21 cellular contexts compared by ENCODE assay signal in the genomic region with DNA sequence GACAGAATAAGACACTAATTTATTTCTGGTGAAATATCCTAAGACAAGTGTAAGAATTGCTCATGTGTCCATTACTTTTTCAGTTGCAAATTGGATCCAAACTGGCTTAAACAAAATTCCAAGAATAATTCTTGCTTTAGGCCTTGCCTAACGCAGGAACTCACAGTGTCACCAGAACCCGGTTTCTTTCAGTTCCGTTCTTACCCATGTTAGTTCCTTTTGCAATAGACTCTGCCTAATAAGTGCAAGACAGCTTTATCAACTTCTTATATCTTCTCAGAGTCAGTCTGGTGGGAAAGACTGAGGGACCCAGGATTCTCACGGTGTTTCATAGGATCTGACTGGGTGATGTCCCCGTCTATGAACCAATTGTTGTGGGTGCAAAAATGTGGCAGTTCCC.
"Had no signal": no experiment of that assay in that cellular context is flagged by ENCODE, and none has a peak within 500 bp of the region (broad histone marks: within the 10 kb centered on the region; RNA-seq: fewer than 3 reads in every experiment).

No MANE protein-coding gene starts in this region.

- H3K4me1 Mint-ChIP-seq: central memory CD8-positive, alpha-beta T cell; nephron; WTC11 had no signal

- H3K27me3 Mint-ChIP-seq: activated CD8-positive, alpha-beta T cell treated with anti-CD3 and anti-CD28 coated beads for 36 hours; activated T-helper 17 cell treated with anti-CD3 and anti-CD28 coated beads, Interleukin-2, amount 50 U/mL, for 72 hours; central memory CD8-positive, alpha-beta T cell; stimulated activated naive B cell treated with anti-CD40 and anti-IgM and Interleukin-4, amounts not matched to agents 10 μg/mL and 1 μg/mL and 100 μg/mL, for 72 hours had no signal

- H3K4me3 Mint-ChIP-seq: activated CD8-positive, alpha-beta T cell treated with anti-CD3 and anti-CD28 coated beads for 36 hours; activated T-cell treated with anti-CD3 and anti-CD28 coated beads, Interleukin-2, amount 50 U/mL, for 4 hours; activated T-helper 17 cell treated with anti-CD3 and anti-CD28 coated beads, Interleukin-2, amount 50 U/mL, for 72 hours; central memory CD8-positive, alpha-beta T cell; nephron; stimulated activated naive B cell treated with anti-CD40 and anti-IgM and Interleukin-4, amounts not matched to agents 10 μg/mL and 1 μg/mL and 100 μg/mL, for 72 hours; WTC11 had no signal

- H3K27ac Mint-ChIP-seq: activated CD8-positive, alpha-beta T cell treated with anti-CD3 and anti-CD28 coated beads for 36 hours; activated naive CD4-positive, alpha-beta T cell treated with anti-CD3 and anti-CD28 coated beads, Interleukin-2, amount 50 U/mL, for 72 hours; activated T-helper 17 cell treated with anti-CD3 and anti-CD28 coated beads, Interleukin-2, amount 50 U/mL, for 72 hours; nephron; stimulated activated naive B cell treated with anti-CD40 and anti-IgM and Interleukin-4, amounts not matched to agents 10 μg/mL and 1 μg/mL and 100 μg/mL, for 72 hours; WTC11 had no signal

- H3K9me3 Mint-ChIP-seq: activated CD8-positive, alpha-beta T cell treated with anti-CD3 and anti-CD28 coated beads for 36 hours; activated naive CD4-positive, alpha-beta T cell treated with anti-CD3 and anti-CD28 coated beads, Interleukin-2, amount 50 U/mL, for 72 hours; activated T-cell treated with anti-CD3 and anti-CD28 coated beads, Interleukin-2, amount 50 U/mL, for 4 hours; activated T-helper 17 cell treated with anti-CD3 and anti-CD28 coated beads, Interleukin-2, amount 50 U/mL, for 72 hours; central memory CD8-positive, alpha-beta T cell; nephron; WTC11 had no signal

- ATAC-seq: activated CD8-positive, alpha-beta T cell treated with anti-CD3 and anti-CD28 coated beads for 36 hours; activated naive CD4-positive, alpha-beta T cell treated with anti-CD3 and anti-CD28 coated beads, Interleukin-2, amount 50 U/mL, for 72 hours; activated T-cell treated with anti-CD3 and anti-CD28 coated beads, Interleukin-2, amount 50 U/mL, for 4 hours; activated T-helper 17 cell treated with anti-CD3 and anti-CD28 coated beads, Interleukin-2, amount 50 U/mL, for 72 hours; foreskin keratinocyte; heart right ventricle; stimulated activated naive B cell treated with anti-CD40 and anti-IgM and Interleukin-4, amounts not matched to agents 10 μg/mL and 1 μg/mL and 100 μg/mL, for 72 hours; WTC11 had no signal

- DNase-seq: activated CD4-positive, alpha-beta T cell treated with anti-CD3 and anti-CD28 coated beads for 1 hour; activated CD4-positive, alpha-beta T cell treated with anti-CD3 and anti-CD28 coated beads, Interleukin-2, amount 50 U/mL, for 1 hour; activated CD8-positive, alpha-beta T cell treated with anti-CD3 and anti-CD28 coated beads for 36 hours; activated gamma-delta T cell treated with Interleukin-2 at 50 U/mL for 16 hours; activated T-cell treated with anti-CD3 and anti-CD28 coated beads, Interleukin-2, amount 50 U/mL, for 4 hours; anterior cingulate cortex; dermis blood vessel endothelial cell; effector CD4-positive, alpha-beta T cell; foreskin keratinocyte; heart right ventricle; stimulated activated CD4-positive, alpha-beta T cell treated with anti-CD3 and anti-CD28 coated beads, Interleukin-2, amount 100 ng/mL, for 24 hours; stimulated activated naive B cell treated with anti-CD40 and anti-IgM and Interleukin-4, amounts not matched to agents 10 μg/mL and 1 μg/mL and 100 μg/mL, for 72 hours; stomach; T-helper 2 cell; thyroid gland; upper lobe of left lung had no signal
